Comparison of ENCODE assay signal across 33 cellular contexts in genomic region chr5:140055152-140055551, GRCh38. TPM values are rescaled to one million over a fixed set of nuclear protein-coding genes. Genes with fewer than 3 reads are reported as not detected.
"Had no signal": no experiment of that assay in that cellular context is flagged by ENCODE, and none has a peak within 500 bp of the region (broad histone marks: within the 10 kb centered on the region; RNA-seq: fewer than 3 reads in every experiment).

No MANE protein-coding gene starts in this region.

- H3K27me3 ChIP-seq: ascending aorta, breast epithelium, dorsolateral prefrontal cortex, gastrocnemius medialis had no signal

- H3K36me3 Mint-ChIP-seq: activated naive CD4-positive, alpha-beta T cell treated with anti-CD3 and anti-CD28 coated beads, Interleukin-2, amount 10 ng/mL, durations not matched to agents 7 days and 5 days; activated naive CD4-positive, alpha-beta T cell treated with anti-CD3 and anti-CD28 coated beads, Interleukin-2, amount 50 U/mL, for 72 hours; activated naive CD8-positive, alpha-beta T cell treated with anti-CD3 and anti-CD28 coated beads, Interleukin-2, amount 10 ng/mL, durations not matched to agents 7 days and 5 days; brain had no signal

- H3K27me3 Mint-ChIP-seq: central memory CD8-positive, alpha-beta T cell had no signal

- H3K27ac Mint-ChIP-seq: activated CD4-positive, alpha-beta memory T cell treated with anti-CD3 and anti-CD28 coated beads, Interleukin-2, amount 10 ng/mL, durations not matched to agents 7 days and 5 days; activated CD4-positive, alpha-beta T cell treated with anti-CD3 and anti-CD28 coated beads, Interleukin-2, amount 10 ng/mL, durations not matched to agents 7 days and 5 days; activated naive CD4-positive, alpha-beta T cell treated with anti-CD3 and anti-CD28 coated beads, Interleukin-2, amount 10 ng/mL, durations not matched to agents 7 days and 5 days; activated naive CD4-positive, alpha-beta T cell treated with anti-CD3 and anti-CD28 coated beads, Interleukin-2, amount 50 U/mL, for 72 hours; activated naive CD8-positive, alpha-beta T cell treated with anti-CD3 and anti-CD28 coated beads, Interleukin-2, amount 10 ng/mL, durations not matched to agents 7 days and 5 days; activated T-cell treated with anti-CD3 and anti-CD28 coated beads, Interleukin-2, amount 50 U/mL, for 24 hours; activated T-cell treated with anti-CD3 and anti-CD28 coated beads, Interleukin-2, amount 50 U/mL, for 72 hours; brain; dendritic cell treated with granulocyte-macrophage colony-stimulating factor and Interleukin-4, amounts not matched to agents 40 ng/mL and 50 ng/mL, for 4 days; T-helper 17 cell; T-helper 2 cell treated with Interferon-gamma antibody and Interleukin-4, amounts not matched to agents 5 μg/mL and 100 μg/mL, for 36 hours had no signal

- H3K9me3 ChIP-seq: ascending aorta, breast epithelium, esophagus muscularis mucosa, gastrocnemius medialis, heart left ventricle had no signal

- DNase-seq: activated CD4-positive, alpha-beta memory T cell treated with anti-CD3 and anti-CD28 coated beads, Interleukin-2, amount 10 ng/mL, durations not matched to agents 7 days and 5 days; activated CD4-positive, alpha-beta T cell treated with anti-CD3 and anti-CD28 coated beads for 1 hour; activated CD4-positive, alpha-beta T cell treated with anti-CD3 and anti-CD28 coated beads for 4 hours; activated CD4-positive, alpha-beta T cell treated with anti-CD3 and anti-CD28 coated beads, Interleukin-2, amount 10 ng/mL, durations not matched to agents 7 days and 5 days; activated CD4-positive, alpha-beta T cell treated with anti-CD3 and anti-CD28 coated beads, Interleukin-2, amount 50 U/mL, for 4 hours; activated CD8-positive, alpha-beta memory T cell treated with anti-CD3 and anti-CD28 coated beads, Interleukin-2, amount 50 U/mL, for 48 hours; activated gamma-delta T cell; activated naive CD4-positive, alpha-beta T cell; activated naive CD4-positive, alpha-beta T cell treated with anti-CD3 and anti-CD28 coated beads, Interleukin-2, amount 10 ng/mL, durations not matched to agents 7 days and 5 days; activated naive CD8-positive, alpha-beta T cell treated with anti-CD3 and anti-CD28 coated beads, Interleukin-2, amount 10 ng/mL, durations not matched to agents 7 days and 5 days; activated T-cell treated with anti-CD3 and anti-CD28 coated beads for 4 hours; activated T-cell treated with anti-CD3 and anti-CD28 coated beads, Interleukin-2, amount 50 U/mL, for 24 hours; activated T-cell treated with anti-CD3 and anti-CD28 coated beads, Interleukin-2, amount 50 U/mL, for 72 hours; dorsolateral prefrontal cortex; effector memory CD4-positive, alpha-beta T cell; erythroblast; foreskin keratinocyte; gastrocnemius medialis; glutamatergic neuron; heart left ventricle; T-helper 1 cell; T-helper 17 cell; T1000 had no signal

- H3K4me3 Mint-ChIP-seq: activated CD4-positive, alpha-beta memory T cell treated with anti-CD3 and anti-CD28 coated beads, Interleukin-2, amount 10 ng/mL, durations not matched to agents 7 days and 5 days; activated CD4-positive, alpha-beta T cell treated with anti-CD3 and anti-CD28 coated beads, Interleukin-2, amount 10 ng/mL, durations not matched to agents 7 days and 5 days; activated naive CD4-positive, alpha-beta T cell treated with anti-CD3 and anti-CD28 coated beads, Interleukin-2, amount 10 ng/mL, durations not matched to agents 7 days and 5 days; activated naive CD8-positive, alpha-beta T cell treated with anti-CD3 and anti-CD28 coated beads, Interleukin-2, amount 10 ng/mL, durations not matched to agents 7 days and 5 days; activated T-cell treated with anti-CD3 and anti-CD28 coated beads, Interleukin-2, amount 50 U/mL, for 24 hours; activated T-cell treated with anti-CD3 and anti-CD28 coated beads, Interleukin-2, amount 50 U/mL, for 72 hours; brain; central memory CD8-positive, alpha-beta T cell; dendritic cell treated with granulocyte-macrophage colony-stimulating factor and Interleukin-4, amounts not matched to agents 40 ng/mL and 50 ng/mL, for 4 days; T-helper 17 cell; T-helper 2 cell treated with Interferon-gamma antibody and Interleukin-4, amounts not matched to agents 5 μg/mL and 100 μg/mL, for 36 hours had no signal

- H3K4me1 Mint-ChIP-seq: activated CD4-positive, alpha-beta memory T cell treated with anti-CD3 and anti-CD28 coated beads, Interleukin-2, amount 10 ng/mL, durations not matched to agents 7 days and 5 days; activated CD4-positive, alpha-beta T cell treated with anti-CD3 and anti-CD28 coated beads, Interleukin-2, amount 10 ng/mL, durations not matched to agents 7 days and 5 days; activated naive CD4-positive, alpha-beta T cell treated with anti-CD3 and anti-CD28 coated beads, Interleukin-2, amount 10 ng/mL, durations not matched to agents 7 days and 5 days; activated naive CD8-positive, alpha-beta T cell treated with anti-CD3 and anti-CD28 coated beads, Interleukin-2, amount 10 ng/mL, durations not matched to agents 7 days and 5 days; brain; central memory CD8-positive, alpha-beta T cell; T-helper 17 cell had no signal

- H3K36me3 ChIP-seq: ascending aorta, breast epithelium, cardiac muscle cell, esophagus muscularis mucosa, gastrocnemius medialis, heart left ventricle had no signal

- ATAC-seq: activated naive CD4-positive, alpha-beta T cell treated with anti-CD3 and anti-CD28 coated beads, Interleukin-2, amount 50 U/mL, for 72 hours; activated T-cell treated with anti-CD3 and anti-CD28 coated beads, Interleukin-2, amount 50 U/mL, for 72 hours; foreskin keratinocyte; gastrocnemius medialis; T-helper 17 cell had no signal

- H3K4me1 ChIP-seq: ascending aorta, breast epithelium, foreskin keratinocyte had no signal

- H3K27ac ChIP-seq: ascending aorta, breast epithelium, cardiac muscle cell, coronary artery, dorsolateral prefrontal cortex, esophagus muscularis mucosa, foreskin keratinocyte, gastrocnemius medialis, heart left ventricle had no signal

- H3K9me3 Mint-ChIP-seq: activated CD4-positive, alpha-beta memory T cell treated with anti-CD3 and anti-CD28 coated beads, Interleukin-2, amount 10 ng/mL, durations not matched to agents 7 days and 5 days; activated CD4-positive, alpha-beta T cell treated with anti-CD3 and anti-CD28 coated beads, Interleukin-2, amount 10 ng/mL, durations not matched to agents 7 days and 5 days; activated naive CD4-positive, alpha-beta T cell treated with anti-CD3 and anti-CD28 coated beads, Interleukin-2, amount 10 ng/mL, durations not matched to agents 7 days and 5 days; activated naive CD4-positive, alpha-beta T cell treated with anti-CD3 and anti-CD28 coated beads, Interleukin-2, amount 50 U/mL, for 72 hours; activated naive CD8-positive, alpha-beta T cell treated with anti-CD3 and anti-CD28 coated beads, Interleukin-2, amount 10 ng/mL, durations not matched to agents 7 days and 5 days; activated T-cell treated with anti-CD3 and anti-CD28 coated beads, Interleukin-2, amount 50 U/mL, for 24 hours; activated T-cell treated with anti-CD3 and anti-CD28 coated beads, Interleukin-2, amount 50 U/mL, for 72 hours; brain; central memory CD8-positive, alpha-beta T cell; dendritic cell treated with granulocyte-macrophage colony-stimulating factor and Interleukin-4, amounts not matched to agents 40 ng/mL and 50 ng/mL, for 4 days; T-helper 2 cell treated with Interferon-gamma antibody and Interleukin-4, amounts not matched to agents 5 μg/mL and 100 μg/mL, for 36 hours had no signal

- H3K4me3 ChIP-seq: ascending aorta, breast epithelium, cardiac muscle cell, coronary artery, dorsolateral prefrontal cortex, esophagus muscularis mucosa, gastrocnemius medialis, heart left ventricle had no signal

RNA-seq across cellular contexts. Expression of gene NRG2, which starts 12.1 kb away (rescaled TPM):
- total RNA-seq: activated CD4-positive, alpha-beta memory T cell treated with anti-CD3 and anti-CD28 coated beads, Interleukin-2, amount 10 ng/mL, durations not matched to agents 7 days and 5 days; activated CD4-positive, alpha-beta T cell treated with anti-CD3 and anti-CD28 coated beads, Interleukin-2, amount 10 ng/mL, durations not matched to agents 7 days and 5 days had no signal
